Comparison of ENCODE assay signal across 22 cellular contexts in the genomic region with DNA sequence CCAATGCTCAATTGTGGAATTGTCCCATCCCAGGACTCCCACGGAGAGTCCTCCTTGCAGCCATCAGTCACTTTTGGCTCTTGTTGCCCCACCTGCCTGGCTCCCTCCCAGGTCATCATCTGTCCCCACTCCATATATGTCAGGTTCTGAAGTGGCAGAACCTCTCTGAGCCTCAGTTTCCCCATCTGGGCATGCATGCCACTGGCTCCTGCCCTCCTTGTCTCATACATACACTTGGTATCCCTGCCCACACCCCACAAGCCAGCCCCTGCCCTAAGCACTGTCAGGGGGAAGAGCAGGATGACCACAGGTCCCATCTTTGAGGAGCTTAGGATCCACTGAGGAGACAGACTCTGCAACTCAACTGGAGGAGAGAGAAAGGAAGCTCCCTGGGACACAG.
DNase-seq lines count a peak whose midpoint lies in the region; ATAC-seq and TF ChIP-seq lines count a peak whose summit lies in the region.
"Had no signal": no experiment of that assay in that cellular context is flagged by ENCODE, and none has a peak within 500 bp of the region (broad histone marks: within the 10 kb centered on the region; RNA-seq: fewer than 3 reads in every experiment).

No MANE protein-coding gene starts in this region.

- H3K27ac ChIP-seq in upper lobe of right lung: no peak overlapping the region
- H3K27ac ChIP-seq: 22Rv1; BLaER1 treated with 17β-estradiol and CSF1 and Interleukin-3, amounts not matched to agents 10 nM and 100 nM; GM23248 had no signal

- H3K9me3 Mint-ChIP-seq in natural killer cell treated with Interleukin-12 subunit alpha and Interleukin-12 subunit beta and Interleukin-15 and Interleukin-18, amount 100 ng/mL, for 72 hours: no peaks in the 10 kb centered on the region
- no peaks in the 10 kb centered on the region for H3K9me3 Mint-ChIP-seq in activated T-cell treated with anti-CD3 and anti-CD28 coated beads, Interleukin-2, amount 50 U/mL, for 24 hours
- H3K9me3 Mint-ChIP-seq: CD14-positive monocyte; CD4-positive, alpha-beta T cell had no signal

- no peak for TF ChIP-seq CTCF in upper lobe of right lung (IDR thresholded peaks at IDR 0.05)

- no peaks in the 10 kb centered on the region for H3K36me3 Mint-ChIP-seq in natural killer cell treated with Interleukin-12 subunit alpha and Interleukin-12 subunit beta and Interleukin-15 and Interleukin-18, amount 100 ng/mL, for 72 hours
- H3K36me3 Mint-ChIP-seq in activated T-cell treated with anti-CD3 and anti-CD28 coated beads, Interleukin-2, amount 50 U/mL, for 24 hours (ENCODE audit: low read depth): no peaks in the 10 kb centered on the region
- H3K36me3 Mint-ChIP-seq: CD14-positive monocyte; CD8-positive, alpha-beta memory T cell had no signal

- no peaks in the 10 kb centered on the region for H3K27me3 ChIP-seq in upper lobe of right lung
- H3K27me3 ChIP-seq: BE2C; BLaER1 treated with 17β-estradiol and CSF1 and Interleukin-3, amounts not matched to agents 10 nM and 100 nM had no signal

- no peaks in the 10 kb centered on the region for H3K9me3 ChIP-seq in upper lobe of right lung
- H3K9me3 ChIP-seq: BE2C; BLaER1 treated with 17β-estradiol and CSF1 and Interleukin-3, amounts not matched to agents 10 nM and 100 nM had no signal

- DNase-seq in activated effector memory CD4-positive, alpha-beta T cell treated with anti-CD3 and anti-CD28 coated beads, Interleukin-2, amount 50 U/mL, for 16 hours: peak; percentile 39
- DNase-seq in activated effector memory CD4-positive, alpha-beta T cell treated with Interleukin-2 at 50 U/mL for 16 hours: no peak
- peak; percentile 22 for DNase-seq in posterior vena cava (ENCODE audit: low spot score)
- peak; percentile 35 for DNase-seq in upper lobe of right lung
- DNase-seq in natural killer cell treated with Interleukin-12 subunit alpha and Interleukin-12 subunit beta and Interleukin-15 and Interleukin-18, amount 100 ng/mL, for 72 hours (ENCODE audit: low spot score): no peak
- no peak for DNase-seq in activated T-cell treated with anti-CD3 and anti-CD28 coated beads, Interleukin-2, amount 50 U/mL, for 24 hours
- DNase-seq: ACHN; AML-193; BE2C; CD4-positive, alpha-beta T cell; CD8-positive, alpha-beta memory T cell; DMS 273 treated with DMSO at 0.1 percent for 48 hours; DMS79; EL; GDM1; GM23248; H7; HCEC 1CT had no signal

- no peak for ATAC-seq in upper lobe of right lung
- ATAC-seq in natural killer cell treated with Interleukin-12 subunit alpha and Interleukin-12 subunit beta and Interleukin-15 and Interleukin-18, amount 100 ng/mL, for 72 hours: no peak
- ATAC-seq: GM12878 had no signal

- H3K36me3 ChIP-seq in upper lobe of right lung: no peaks in the 10 kb centered on the region
- H3K36me3 ChIP-seq: BE2C; BLaER1 treated with 17β-estradiol and CSF1 and Interleukin-3, amounts not matched to agents 10 nM and 100 nM had no signal

- H3K27ac Mint-ChIP-seq in natural killer cell treated with Interleukin-12 subunit alpha and Interleukin-12 subunit beta and Interleukin-15 and Interleukin-18, amount 100 ng/mL, for 72 hours: no peak overlapping the region
- H3K27ac Mint-ChIP-seq in activated T-cell treated with anti-CD3 and anti-CD28 coated beads, Interleukin-2, amount 50 U/mL, for 24 hours: no peak overlapping the region
- H3K27ac Mint-ChIP-seq: CD14-positive monocyte; CD4-positive, alpha-beta T cell; CD8-positive, alpha-beta memory T cell had no signal

- no peaks in the 10 kb centered on the region for H3K4me1 Mint-ChIP-seq in natural killer cell treated with Interleukin-12 subunit alpha and Interleukin-12 subunit beta and Interleukin-15 and Interleukin-18, amount 100 ng/mL, for 72 hours (ENCODE audit: low read depth in 2 of 2)
- H3K4me1 Mint-ChIP-seq in activated T-cell treated with anti-CD3 and anti-CD28 coated beads, Interleukin-2, amount 50 U/mL, for 24 hours (ENCODE audit: low read depth): no peaks in the 10 kb centered on the region
- H3K4me1 Mint-ChIP-seq: CD14-positive monocyte; CD8-positive, alpha-beta memory T cell had no signal

- H3K4me1 ChIP-seq in upper lobe of right lung: no peaks in the 10 kb centered on the region
- H3K4me1 ChIP-seq: BLaER1 treated with 17β-estradiol and CSF1 and Interleukin-3, amounts not matched to agents 10 nM and 100 nM had no signal

- intact Hi-C loops in posterior vena cava (cut with DNase I) (no loop called here), upper lobe of right lung (cut with DNase I) (no loop called here)

- H3K27me3 Mint-ChIP-seq in natural killer cell treated with Interleukin-12 subunit alpha and Interleukin-12 subunit beta and Interleukin-15 and Interleukin-18, amount 100 ng/mL, for 72 hours: peaks cover 0 to 5% of the 10 kb centered on the region in 2 donors
- no peaks in the 10 kb centered on the region for H3K27me3 Mint-ChIP-seq in activated T-cell treated with anti-CD3 and anti-CD28 coated beads, Interleukin-2, amount 50 U/mL, for 24 hours

- no peak overlapping the region for H3K4me3 ChIP-seq in upper lobe of right lung
- H3K4me3 ChIP-seq: BLaER1 treated with 17β-estradiol and CSF1 and Interleukin-3, amounts not matched to agents 10 nM and 100 nM; GM12878; GM23248 had no signal

- no peak overlapping the region for H3K4me3 Mint-ChIP-seq in natural killer cell treated with Interleukin-12 subunit alpha and Interleukin-12 subunit beta and Interleukin-15 and Interleukin-18, amount 100 ng/mL, for 72 hours
- H3K4me3 Mint-ChIP-seq in activated T-cell treated with anti-CD3 and anti-CD28 coated beads, Interleukin-2, amount 50 U/mL, for 24 hours: no peak overlapping the region
- H3K4me3 Mint-ChIP-seq: CD14-positive monocyte; CD4-positive, alpha-beta T cell; CD8-positive, alpha-beta memory T cell had no signal

Comparison
In these comparisons a context has a peak if more than half of its experiments do, and no peak if none do; other contexts are left out.
1. DNase-seq: peak in activated effector memory CD4-positive, alpha-beta T cell treated with anti-CD3 and anti-CD28 coated beads, Interleukin-2, amount 50 U/mL, for 16 hours (single experiment), posterior vena cava (single experiment) and upper lobe of right lung (single experiment); none in activated effector memory CD4-positive, alpha-beta T cell treated with Interleukin-2 at 50 U/mL for 16 hours (single experiment), natural killer cell treated with Interleukin-12 subunit alpha and Interleukin-12 subunit beta and Interleukin-15 and Interleukin-18, amount 100 ng/mL, for 72 hours (single experiment) and activated T-cell treated with anti-CD3 and anti-CD28 coated beads, Interleukin-2, amount 50 U/mL, for 24 hours (single experiment).